Comparison of ENCODE assay signal across 22 cellular contexts in the genomic region with DNA sequence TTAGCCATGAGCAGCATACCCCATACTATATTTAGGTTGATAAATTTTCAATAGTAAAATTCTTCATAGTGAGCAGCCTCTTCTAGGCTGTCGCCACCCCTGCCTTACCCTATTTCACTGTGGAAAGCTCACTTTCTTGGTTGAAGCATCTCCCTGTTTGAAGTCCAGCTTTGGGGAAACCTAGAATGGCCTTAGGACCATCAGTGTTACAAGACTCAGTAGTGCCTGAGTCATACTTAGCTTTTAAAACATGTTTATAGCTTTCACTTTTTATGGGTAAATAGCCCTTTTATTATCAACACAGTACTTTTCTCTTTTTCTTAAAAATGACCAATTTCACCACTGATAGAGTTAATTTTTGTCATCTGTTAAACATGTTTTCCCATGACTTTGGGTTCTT. TPM values are rescaled to one million over a fixed set of nuclear protein-coding genes. Genes with fewer than 3 reads are reported as not detected.
DNase-seq lines count a peak whose midpoint lies in the region; ATAC-seq and TF ChIP-seq lines count a peak whose summit lies in the region.
"Had no signal": no experiment of that assay in that cellular context is flagged by ENCODE, and none has a peak within 500 bp of the region (broad histone marks: within the 10 kb centered on the region; RNA-seq: fewer than 3 reads in every experiment).

No MANE protein-coding gene starts in this region.

- H3K36me3 ChIP-seq in sigmoid colon: no peaks in the 10 kb centered on the region

- no peaks in the 10 kb centered on the region for H3K27me3 Mint-ChIP-seq in activated CD4-positive, alpha-beta T cell treated with anti-CD3 and anti-CD28 coated beads, Interleukin-2, amount 10 ng/mL, durations not matched to agents 24 days and 14 days
- no peaks in the 10 kb centered on the region for H3K27me3 Mint-ChIP-seq in activated T-helper 1 cell treated with anti-CD3 and anti-CD28 coated beads, Interleukin-12 subunit alpha, Interleukin-12 subunit beta, Interleukin-2, Interleukin-4 antibody, amounts not matched to agents 30 ng/mL and 10 ng/mL and 1 ng/mL, durations not matched to agents 14 hours and 24 hours and 36 hours (ENCODE audit: insufficient read depth)
- H3K27me3 Mint-ChIP-seq in memory B cell: no peaks in the 10 kb centered on the region
- H3K27me3 Mint-ChIP-seq: CD8-positive, alpha-beta memory T cell had no signal

- H3K4me1 ChIP-seq in sigmoid colon: peaks cover 0 to 10% (median 0%) of the 10 kb centered on the region in 4 donors
- H3K4me1 ChIP-seq: A549; BLaER1 treated with 17β-estradiol and CSF1 and Interleukin-3, amounts not matched to agents 10 nM and 100 nM had no signal

- no peak overlapping the region for H3K27ac ChIP-seq in sigmoid colon
- H3K27ac ChIP-seq: 22Rv1; A549; BLaER1 treated with 17β-estradiol and CSF1 and Interleukin-3, amounts not matched to agents 10 nM and 100 nM had no signal

- H3K27ac Mint-ChIP-seq in activated CD4-positive, alpha-beta T cell treated with anti-CD3 and anti-CD28 coated beads, Interleukin-2, amount 10 ng/mL, durations not matched to agents 24 days and 14 days: peak overlapping the region; percentile 36
- H3K27ac Mint-ChIP-seq in activated T-helper 1 cell treated with anti-CD3 and anti-CD28 coated beads, Interleukin-12 subunit alpha, Interleukin-12 subunit beta, Interleukin-2, Interleukin-4 antibody, amounts not matched to agents 30 ng/mL and 10 ng/mL and 1 ng/mL, durations not matched to agents 14 hours and 24 hours and 36 hours: peak overlapping the region; percentile 53
- H3K27ac Mint-ChIP-seq in memory B cell: peak overlapping the region; percentile 28
- H3K27ac Mint-ChIP-seq: CD8-positive, alpha-beta memory T cell; HFFc6 had no signal

- no peak for TF ChIP-seq POLR2A in sigmoid colon (IDR thresholded peaks at IDR 0.05)

- TF ChIP-seq CTCF in sigmoid colon (IDR thresholded peaks at IDR 0.05): no peak

- no peak overlapping the region for H3K4me3 Mint-ChIP-seq in activated CD4-positive, alpha-beta T cell treated with anti-CD3 and anti-CD28 coated beads, Interleukin-2, amount 10 ng/mL, durations not matched to agents 24 days and 14 days
- no peak overlapping the region for H3K4me3 Mint-ChIP-seq in activated T-helper 1 cell treated with anti-CD3 and anti-CD28 coated beads, Interleukin-12 subunit alpha, Interleukin-12 subunit beta, Interleukin-2, Interleukin-4 antibody, amounts not matched to agents 30 ng/mL and 10 ng/mL and 1 ng/mL, durations not matched to agents 14 hours and 24 hours and 36 hours
- H3K4me3 Mint-ChIP-seq in memory B cell: peak overlapping the region; percentile 7
- H3K4me3 Mint-ChIP-seq: CD8-positive, alpha-beta memory T cell; HFFc6 had no signal

- ATAC-seq in HG02610 (IDR thresholded peaks at IDR 0.05; ENCODE audit: unreplicated experiment): peak; percentile 81
- ATAC-seq in memory B cell (ENCODE audit: low read depth): no peak
- no peak for ATAC-seq in GM18861 (IDR thresholded peaks at IDR 0.05; ENCODE audit: unreplicated experiment)
- ATAC-seq: A549, GM12878, HCT116 had no signal

- H3K4me3 ChIP-seq in sigmoid colon: no peak overlapping the region
- H3K4me3 ChIP-seq: A549; BLaER1 treated with 17β-estradiol and CSF1 and Interleukin-3, amounts not matched to agents 10 nM and 100 nM; GM12878 had no signal

- 96 to 97% methylated on average over 1 of the region's 1 CpG for WGBS in sigmoid colon, 2 donors

- DNase-seq in activated CD4-positive, alpha-beta T cell treated with anti-CD3 and anti-CD28 coated beads, Interleukin-2, amount 10 ng/mL, durations not matched to agents 24 days and 14 days: no peak
- DNase-seq in activated CD4-positive, alpha-beta T cell treated with anti-CD3 and anti-CD28 coated beads for 4 hours: no peak
- DNase-seq in activated T-helper 1 cell treated with anti-CD3 and anti-CD28 coated beads, Interleukin-12 subunit alpha, Interleukin-12 subunit beta, Interleukin-2, Interleukin-4 antibody, amounts not matched to agents 30 ng/mL and 10 ng/mL and 1 ng/mL, durations not matched to agents 14 hours and 24 hours and 36 hours (ENCODE audit: low spot score): no peak
- no peak for DNase-seq in memory B cell (ENCODE audit: low spot score in 2 of 2)
- DNase-seq in sigmoid colon: no peak
- no peak for DNase-seq in occipital lobe (lab: John Stamatoyannopoulos, UW)
- DNase-seq: CD8-positive, alpha-beta memory T cell; COR-L47; DMS 273 treated with DMSO at 0.1 percent for 48 hours; DMS53; DND-41; EL; GOT3; H7; HFFc6 had no signal

- intact Hi-C loops in activated CD4-positive, alpha-beta T cell treated with anti-CD3 and anti-CD28 coated beads, Interleukin-2, amount 10 ng/mL, durations not matched to agents 24 days and 14 days (cut with micrococcal nuclease): no loop called here
- intact Hi-C loops in activated T-helper 1 cell treated with anti-CD3 and anti-CD28 coated beads, Interleukin-12 subunit alpha, Interleukin-12 subunit beta, Interleukin-2, Interleukin-4 antibody, amounts not matched to agents 30 ng/mL and 10 ng/mL and 1 ng/mL, durations not matched to agents 14 hours and 24 hours and 36 hours (cut with micrococcal nuclease): no loop called here
- intact Hi-C loops in sigmoid colon (cut with DNase I): no loop called here

- peaks cover 3% of the 10 kb centered on the region for H3K9me3 Mint-ChIP-seq in activated CD4-positive, alpha-beta T cell treated with anti-CD3 and anti-CD28 coated beads, Interleukin-2, amount 10 ng/mL, durations not matched to agents 24 days and 14 days
- peaks cover 10% of the 10 kb centered on the region for H3K9me3 Mint-ChIP-seq in activated T-helper 1 cell treated with anti-CD3 and anti-CD28 coated beads, Interleukin-12 subunit alpha, Interleukin-12 subunit beta, Interleukin-2, Interleukin-4 antibody, amounts not matched to agents 30 ng/mL and 10 ng/mL and 1 ng/mL, durations not matched to agents 14 hours and 24 hours and 36 hours
- no peaks in the 10 kb centered on the region for H3K9me3 Mint-ChIP-seq in memory B cell

- no peak for TF ChIP-seq EP300 in sigmoid colon (IDR thresholded peaks at IDR 0.05)

- H3K9me3 ChIP-seq in sigmoid colon: no peaks in the 10 kb centered on the region
- H3K9me3 ChIP-seq: A549 had no signal

- peaks cover 38% of the 10 kb centered on the region for H3K4me1 Mint-ChIP-seq in activated CD4-positive, alpha-beta T cell treated with anti-CD3 and anti-CD28 coated beads, Interleukin-2, amount 10 ng/mL, durations not matched to agents 24 days and 14 days
- H3K4me1 Mint-ChIP-seq in activated T-helper 1 cell treated with anti-CD3 and anti-CD28 coated beads, Interleukin-12 subunit alpha, Interleukin-12 subunit beta, Interleukin-2, Interleukin-4 antibody, amounts not matched to agents 30 ng/mL and 10 ng/mL and 1 ng/mL, durations not matched to agents 14 hours and 24 hours and 36 hours (ENCODE audit: low read depth): peaks cover 66% of the 10 kb centered on the region
- H3K4me1 Mint-ChIP-seq in memory B cell: peaks cover 40% of the 10 kb centered on the region

- no peaks in the 10 kb centered on the region for H3K27me3 ChIP-seq in sigmoid colon
- H3K27me3 ChIP-seq: BLaER1 treated with 17β-estradiol and CSF1 and Interleukin-3, amounts not matched to agents 10 nM and 100 nM had no signal

- H3K36me3 Mint-ChIP-seq in activated CD4-positive, alpha-beta T cell treated with anti-CD3 and anti-CD28 coated beads, Interleukin-2, amount 10 ng/mL, durations not matched to agents 24 days and 14 days (ENCODE audit: low read depth): peaks cover 71% of the 10 kb centered on the region
- H3K36me3 Mint-ChIP-seq in activated T-helper 1 cell treated with anti-CD3 and anti-CD28 coated beads, Interleukin-12 subunit alpha, Interleukin-12 subunit beta, Interleukin-2, Interleukin-4 antibody, amounts not matched to agents 30 ng/mL and 10 ng/mL and 1 ng/mL, durations not matched to agents 14 hours and 24 hours and 36 hours (ENCODE audit: low read depth): peaks cover 63% of the 10 kb centered on the region
- H3K36me3 Mint-ChIP-seq in memory B cell: peaks cover 53% of the 10 kb centered on the region

RNA-seq across cellular contexts. Expression of a gene that starts 37.1 kb away (rescaled TPM):
- total RNA-seq in activated CD4-positive, alpha-beta T cell treated with anti-CD3 and anti-CD28 coated beads, Interleukin-2, amount 10 ng/mL, durations not matched to agents 24 days and 14 days: 125 and 137 TPM in 2 replicates
- total RNA-seq in activated T-helper 1 cell treated with anti-CD3 and anti-CD28 coated beads, Interleukin-12 subunit alpha, Interleukin-12 subunit beta, Interleukin-2, Interleukin-4 antibody, amounts not matched to agents 30 ng/mL and 10 ng/mL and 1 ng/mL, durations not matched to agents 14 hours and 24 hours and 36 hours: 181 and 182 TPM in 2 replicates
- total RNA-seq in sigmoid colon (10 to 100 TPM; 22.0 to 53.9 (median 33.0) TPM), occipital lobe (193 TPM)
- 10 to 100 TPM in 1 of 3 donors, 1 to 10 TPM in 2; 2.5 to 17.4 (median 7.2) TPM for polyA plus RNA-seq in sigmoid colon
